Comparison of ENCODE assay signal across 8 cellular contexts in the genomic region with DNA sequence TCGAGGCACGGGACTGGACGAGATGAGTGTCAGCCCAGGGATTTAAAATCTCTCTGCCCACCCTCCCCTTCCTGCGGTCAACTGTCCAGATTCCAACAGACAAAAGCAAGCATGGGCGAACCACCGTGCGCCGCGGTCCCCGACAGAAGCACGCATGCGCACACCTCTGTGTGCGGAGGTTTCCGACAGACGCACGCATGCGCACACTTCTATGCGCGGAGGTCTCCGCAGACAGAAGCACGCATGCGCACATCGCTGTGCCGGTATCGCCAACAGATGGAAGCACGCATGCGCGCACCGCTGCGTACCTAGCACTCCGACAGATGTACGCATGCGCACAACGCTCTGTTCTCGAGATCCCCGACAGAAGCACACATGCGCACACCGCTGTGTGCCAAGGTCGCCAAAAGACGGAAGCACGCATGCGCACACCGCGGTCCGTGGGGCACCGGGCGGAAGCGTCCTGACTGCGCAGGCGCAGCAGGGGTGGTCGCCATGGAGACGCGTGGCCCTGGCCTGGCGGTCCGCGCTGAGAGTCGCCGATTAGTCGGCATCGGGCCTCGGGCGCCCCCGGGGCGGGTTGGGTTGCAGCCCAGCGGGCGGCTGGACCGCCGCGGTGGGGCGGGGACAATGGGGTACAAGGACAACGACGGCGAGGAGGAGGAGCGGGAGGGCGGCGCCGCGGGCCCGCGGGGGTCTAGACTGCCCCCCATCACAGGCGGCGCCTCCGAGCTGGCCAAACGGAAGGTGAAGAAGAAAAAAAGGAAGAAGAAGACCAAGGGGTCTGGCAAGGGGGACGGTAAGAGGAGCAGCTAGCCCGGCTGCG. TPM values are rescaled to one million over a fixed set of nuclear protein-coding genes. Genes with fewer than 3 reads are reported as not detected.
DNase-seq lines count a peak whose midpoint lies in the region; ATAC-seq and TF ChIP-seq lines count a peak whose summit lies in the region.

No MANE protein-coding gene starts in this region.

- H3K4me3 ChIP-seq in LNCaP clone FGC (ENCODE audit: low read depth, low read length) (peak overlapping the region; percentile 80), fibroblast of mammary gland (ENCODE audit: control insufficient read depth, low read depth, low read length) (peak overlapping the region; percentile 91)
- H3K4me3 ChIP-seq in naive thymus-derived CD4-positive, alpha-beta T cell (ENCODE audit: low read length) = peak overlapping the region; percentile 77

- H3K4me1 ChIP-seq in naive thymus-derived CD4-positive, alpha-beta T cell (ENCODE audit: control insufficient read depth in 2 of 2, insufficient read depth in 2 of 2, low read length in 2 of 2) = peaks cover 36 to 38% of the 10 kb centered on the region in 2 donors

- H3K27ac ChIP-seq in naive thymus-derived CD4-positive, alpha-beta T cell (ENCODE audit: low read depth, low read length) = peak overlapping the region; percentile 88

- peak overlapping the region; percentile 96 for H3K4me3 Mint-ChIP-seq in activated T-helper 2 cell treated with anti-CD3 and anti-CD28 coated beads, Interferon-gamma antibody, Interleukin-2, Interleukin-4, amounts not matched to agents 10 μg/mL and 5 μg/mL and 100 μg/mL, durations not matched to agents 14 hours and 24 hours and 36 hours (ENCODE audit: low read depth)
- H3K4me3 Mint-ChIP-seq in naive thymus-derived CD4-positive, alpha-beta T cell = peak overlapping the region; percentile 91 to 97 (median 94)
- H3K4me3 Mint-ChIP-seq in stimulated activated memory B cell treated with anti-CD40 and anti-IgM and Interleukin-4, amounts not matched to agents 10 μg/mL and 1 μg/mL and 100 μg/mL, for 72 hours = peak overlapping the region; percentile 86

- peak overlapping the region; percentile 86 for H3K27ac Mint-ChIP-seq in activated T-helper 2 cell treated with anti-CD3 and anti-CD28 coated beads, Interferon-gamma antibody, Interleukin-2, Interleukin-4, amounts not matched to agents 10 μg/mL and 5 μg/mL and 100 μg/mL, durations not matched to agents 14 hours and 24 hours and 36 hours
- H3K27ac Mint-ChIP-seq in naive thymus-derived CD4-positive, alpha-beta T cell = peak overlapping the region; percentile 90 to 99 (median 98)
- H3K27ac Mint-ChIP-seq in stimulated activated memory B cell treated with anti-CD40 and anti-IgM and Interleukin-4, amounts not matched to agents 10 μg/mL and 1 μg/mL and 100 μg/mL, for 72 hours = peak overlapping the region; percentile 82

- DNase-seq in EH (ENCODE audit: low read depth) (peak; percentile 100), GOT3 (lab: John Stamatoyannopoulos, UW) (peak; percentile 98), LNCaP clone FGC (ENCODE audit: low read depth) (peak; percentile 94), RPMI8226 (peak; percentile 98), fibroblast of mammary gland (ENCODE audit: low read depth) (peak; percentile 99)
- peak; percentile 99 for DNase-seq in activated T-helper 2 cell treated with anti-CD3 and anti-CD28 coated beads, Interferon-gamma antibody, Interleukin-2, Interleukin-4, amounts not matched to agents 10 μg/mL and 5 μg/mL and 100 μg/mL, durations not matched to agents 14 hours and 24 hours and 36 hours (ENCODE audit: low spot score)
- peak; percentile 97 to 100 (median 99) for DNase-seq in naive thymus-derived CD4-positive, alpha-beta T cell

- peaks cover 46% of the 10 kb centered on the region for H3K4me1 Mint-ChIP-seq in activated T-helper 2 cell treated with anti-CD3 and anti-CD28 coated beads, Interferon-gamma antibody, Interleukin-2, Interleukin-4, amounts not matched to agents 10 μg/mL and 5 μg/mL and 100 μg/mL, durations not matched to agents 14 hours and 24 hours and 36 hours (ENCODE audit: low read depth)
- H3K4me1 Mint-ChIP-seq in naive thymus-derived CD4-positive, alpha-beta T cell = peaks cover 53 to 76% (median 72%) of the 10 kb centered on the region in 7 donors
- peaks cover 50% of the 10 kb centered on the region for H3K4me1 Mint-ChIP-seq in stimulated activated memory B cell treated with anti-CD40 and anti-IgM and Interleukin-4, amounts not matched to agents 10 μg/mL and 1 μg/mL and 100 μg/mL, for 72 hours

- H3K9me3 ChIP-seq in naive thymus-derived CD4-positive, alpha-beta T cell (ENCODE audit: control insufficient read depth in 2 of 3, low read length in 3 of 3) = no peaks in the 10 kb centered on the region

- intact Hi-C loops in activated T-helper 2 cell treated with anti-CD3 and anti-CD28 coated beads, Interferon-gamma antibody, Interleukin-2, Interleukin-4, amounts not matched to agents 10 μg/mL and 5 μg/mL and 100 μg/mL, durations not matched to agents 14 hours and 24 hours and 36 hours (cut with micrococcal nuclease) = loop anchor here (5.0 kb wide), 4 partner anchors 152 to 572 kb away; partner anchors contain the start of gene GEMIN4
- intact Hi-C loops in naive thymus-derived CD4-positive, alpha-beta T cell (cut with micrococcal nuclease) = loop anchor here (1.0 to 5.0 kb wide), 7 partner anchors 8 to 587 kb away; partner anchors contain the start of genes GEMIN4 (in 1 of the 2), GLOD4 (in 1 of the 2), MRM3 (in 1 of the 2) and TIMM22 (in 1 of the 2)

- H3K9me3 Mint-ChIP-seq in activated T-helper 2 cell treated with anti-CD3 and anti-CD28 coated beads, Interferon-gamma antibody, Interleukin-2, Interleukin-4, amounts not matched to agents 10 μg/mL and 5 μg/mL and 100 μg/mL, durations not matched to agents 14 hours and 24 hours and 36 hours = no peaks in the 10 kb centered on the region
- peaks cover 0 to 18% (median 0%) of the 10 kb centered on the region in 11 donors for H3K9me3 Mint-ChIP-seq in naive thymus-derived CD4-positive, alpha-beta T cell
- no peaks in the 10 kb centered on the region for H3K9me3 Mint-ChIP-seq in stimulated activated memory B cell treated with anti-CD40 and anti-IgM and Interleukin-4, amounts not matched to agents 10 μg/mL and 1 μg/mL and 100 μg/mL, for 72 hours

- ATAC-seq in naive thymus-derived CD4-positive, alpha-beta T cell = peak; percentile 62
- ATAC-seq in stimulated activated memory B cell treated with anti-CD40 and anti-IgM and Interleukin-4, amounts not matched to agents 10 μg/mL and 1 μg/mL and 100 μg/mL, for 72 hours = peak; percentile 92

- no peaks in the 10 kb centered on the region for H3K27me3 ChIP-seq in naive thymus-derived CD4-positive, alpha-beta T cell (ENCODE audit: control insufficient read depth in 2 of 2, insufficient read depth in 2 of 2, low read length in 2 of 2)

- TF ChIP-seq CTCF in LNCaP clone FGC (IDR thresholded peaks at IDR 0.05; ENCODE audit: control insufficient read depth, extremely low read depth, insufficient read depth) = no peak
- TF ChIP-seq CTCF in fibroblast of mammary gland (conservative IDR thresholded peaks at IDR 0.05; ENCODE audit: control insufficient read depth, insufficient read depth, low read depth, low read length) = no peak

- CTCF ChIA-PET in naive thymus-derived CD4-positive, alpha-beta T cell (lab: Charles Lee) = interaction anchor here (0.9 to 1.3 kb wide), 2 partner anchors 186 to 290 kb away, joined by 4 read pairs; no protein-coding TSS in a partner anchor

- H3K27me3 Mint-ChIP-seq in activated T-helper 2 cell treated with anti-CD3 and anti-CD28 coated beads, Interferon-gamma antibody, Interleukin-2, Interleukin-4, amounts not matched to agents 10 μg/mL and 5 μg/mL and 100 μg/mL, durations not matched to agents 14 hours and 24 hours and 36 hours (ENCODE audit: low read depth) = no peaks in the 10 kb centered on the region
- H3K27me3 Mint-ChIP-seq in naive thymus-derived CD4-positive, alpha-beta T cell = peaks cover 0 to 7% (median 0%) of the 10 kb centered on the region in 5 donors
- no peaks in the 10 kb centered on the region for H3K27me3 Mint-ChIP-seq in stimulated activated memory B cell treated with anti-CD40 and anti-IgM and Interleukin-4, amounts not matched to agents 10 μg/mL and 1 μg/mL and 100 μg/mL, for 72 hours

- H3K36me3 ChIP-seq in naive thymus-derived CD4-positive, alpha-beta T cell (ENCODE audit: control insufficient read depth in 2 of 3, insufficient read depth in 3 of 3, low read length in 3 of 3) = no peaks in the 10 kb centered on the region

- POLR2A ChIA-PET in naive thymus-derived CD4-positive, alpha-beta T cell (lab: Charles Lee) = interaction anchor here (0.7 to 1.0 kb wide), 2 partner anchors 9 to 158 kb away, joined by 4 read pairs; no protein-coding TSS in a partner anchor

- H3K36me3 Mint-ChIP-seq in activated T-helper 2 cell treated with anti-CD3 and anti-CD28 coated beads, Interferon-gamma antibody, Interleukin-2, Interleukin-4, amounts not matched to agents 10 μg/mL and 5 μg/mL and 100 μg/mL, durations not matched to agents 14 hours and 24 hours and 36 hours (ENCODE audit: low read depth) = peaks cover 54% of the 10 kb centered on the region
- peaks cover 0 to 40% (median 5%) of the 10 kb centered on the region in 5 donors for H3K36me3 Mint-ChIP-seq in naive thymus-derived CD4-positive, alpha-beta T cell
- H3K36me3 Mint-ChIP-seq in stimulated activated memory B cell treated with anti-CD40 and anti-IgM and Interleukin-4, amounts not matched to agents 10 μg/mL and 1 μg/mL and 100 μg/mL, for 72 hours = peaks cover 7% of the 10 kb centered on the region

RNA-seq across cellular contexts. Expression of gene RFLNB, which starts 35.7 kb away (rescaled TPM):
- total RNA-seq in activated T-helper 2 cell treated with anti-CD3 and anti-CD28 coated beads, Interferon-gamma antibody, Interleukin-2, Interleukin-4, amounts not matched to agents 10 μg/mL and 5 μg/mL and 100 μg/mL, durations not matched to agents 14 hours and 24 hours and 36 hours = 130 and 131 TPM in 2 replicates
- total RNA-seq in naive thymus-derived CD4-positive, alpha-beta T cell = 100 to 1,000 TPM in 1 of 5 experiments, 10 to 100 TPM in 4; 53.9 to 180 (median 59.2) TPM
- polyA plus RNA-seq in naive thymus-derived CD4-positive, alpha-beta T cell = 10 to 100 TPM; 38.8 to 43.9 TPM

RNA-seq across cellular contexts. Expression of gene RPH3AL, which starts 57.5 kb away (rescaled TPM):
- 3.2 and 3.5 TPM in 2 replicates for total RNA-seq in activated T-helper 2 cell treated with anti-CD3 and anti-CD28 coated beads, Interferon-gamma antibody, Interleukin-2, Interleukin-4, amounts not matched to agents 10 μg/mL and 5 μg/mL and 100 μg/mL, durations not matched to agents 14 hours and 24 hours and 36 hours
- total RNA-seq in naive thymus-derived CD4-positive, alpha-beta T cell = 10 to 100 TPM in 2 of 5 experiments, 1 to 10 TPM in 3; 3.0 to 19.6 (median 4.3) TPM
- 1 to 10 TPM in 1 of 2 donors, under 1 TPM in 1; 0.84 to 8.4 TPM for polyA plus RNA-seq in naive thymus-derived CD4-positive, alpha-beta T cell

Comparison
In these comparisons a context has a peak if more than half of its experiments do, and no peak if none do; other contexts are left out.
1. Peak in every context shown above with its lines: DNase-seq, ATAC-seq, H3K4me3 ChIP-seq and H3K27ac ChIP-seq.